ENCODE assay signal across 12 cellular contexts in genomic region chr2:218745559-218746469, GRCh38. TPM values are rescaled to one million over a fixed set of nuclear protein-coding genes. Genes with fewer than 3 reads are reported as not detected.
DNase-seq lines count a peak whose midpoint lies in the region; ATAC-seq, FAIRE-seq and TF ChIP-seq lines count a peak whose summit lies in the region.
"Had no signal": no experiment of that assay in that cellular context is flagged by ENCODE, and none has a peak within 500 bp of the region (broad histone marks: within the 10 kb centered on the region; RNA-seq: fewer than 3 reads in every experiment).

No MANE protein-coding gene starts in this region.

- no peak for DNase-seq in GM23338 (ENCODE audit: low spot score)
- peak; percentile 33 for DNase-seq in astrocyte (ENCODE audit: low read depth)
- DNase-seq in Right ventricle myocardium inferior (ENCODE audit: missing footprints): peak; percentile 87
- DNase-seq in prostate gland (ENCODE audit: low spot score): peak; percentile 87
- no peak for DNase-seq in colonic mucosa
- no peak for DNase-seq in HTR-8/SVneo (ENCODE audit: insufficient read length, low spot score)
- no peak for DNase-seq in gastrocnemius medialis
- DNase-seq in kidney glomerular epithelial cell (lab: John Stamatoyannopoulos, UW): no peak
- DNase-seq: activated B cell treated with CpG ODN at 0.5 μM for 24 hours; DMS79 treated with DMSO at 0.1 percent for 48 hours; effector CD4-positive, alpha-beta T cell; NCI-H69 had no signal

- H3K4me2 ChIP-seq in GM23338 (no peak overlapping the region), astrocyte (ENCODE audit: low read length) (no peak overlapping the region)

- H3K4me3 Mint-ChIP-seq in GM23338 (no peak overlapping the region), astrocyte (ENCODE audit: unreplicated experiment) (no peak overlapping the region)
- H3K4me3 Mint-ChIP-seq: activated B cell treated with CpG ODN at 0.5 μM for 24 hours had no signal

- no peak for TF ChIP-seq CTCF in GM23338 (conservative IDR thresholded peaks at IDR 0.05; ENCODE audit: low read depth in 2 of 2)
- no peak for TF ChIP-seq CTCF in astrocyte (IDR thresholded peaks at IDR 0.05; ENCODE audit: insufficient read depth, low read depth, low read length)
- no peak for TF ChIP-seq CTCF in prostate gland (IDR thresholded peaks at IDR 0.05)
- TF ChIP-seq CTCF in colonic mucosa (IDR thresholded peaks at IDR 0.05): no peak
- TF ChIP-seq CTCF in gastrocnemius medialis (IDR thresholded peaks at IDR 0.05 in 4 of 5, conservative IDR thresholded peaks at IDR 0.05 in 1 of 5): no peak

- intact Hi-C loops in Right ventricle myocardium inferior (cut with DNase I) (no loop called here), prostate gland (cut with DNase I) (no loop called here), colonic mucosa (cut with DNase I) (no loop called here), gastrocnemius medialis (cut with DNase I; ENCODE audit: low total_unique reads) (no loop called here)

- H3F3A ChIP-seq in GM23338 (replicated peaks; ENCODE audit: low read depth): no peaks in the 10 kb centered on the region

- H3K4me1 ChIP-seq in GM23338 (ENCODE audit: insufficient read depth): no peaks in the 10 kb centered on the region
- H3K4me1 ChIP-seq in astrocyte (ENCODE audit: insufficient read depth, low read length): peaks cover 8% of the 10 kb centered on the region
- H3K4me1 ChIP-seq in prostate gland (replicated peaks): no peaks in the 10 kb centered on the region
- no peaks in the 10 kb centered on the region for H3K4me1 ChIP-seq in colonic mucosa
- no peaks in the 10 kb centered on the region for H3K4me1 ChIP-seq in gastrocnemius medialis

- no peaks in the 10 kb centered on the region for H3K27me3 Mint-ChIP-seq in GM23338 (ENCODE audit: insufficient read depth, low read depth, poor library complexity)
- H3K27me3 Mint-ChIP-seq in astrocyte (ENCODE audit: low read depth, unreplicated experiment): no peaks in the 10 kb centered on the region
- H3K27me3 Mint-ChIP-seq: activated B cell treated with CpG ODN at 0.5 μM for 24 hours had no signal

- 57% methylated on average over 10 of the region's 10 CpGs for WGBS in prostate gland

- no peaks in the 10 kb centered on the region for H3K79me2 ChIP-seq in GM23338 (replicated peaks; ENCODE audit: insufficient read depth)
- H3K79me2 ChIP-seq in astrocyte (ENCODE audit: insufficient read depth, low read length): no peaks in the 10 kb centered on the region

- H3K4me3 ChIP-seq in GM23338: no peak overlapping the region
- H3K4me3 ChIP-seq in astrocyte (ENCODE audit: insufficient read depth, low read depth, low read length): no peak overlapping the region
- no peak overlapping the region for H3K4me3 ChIP-seq in prostate gland
- no peak overlapping the region for H3K4me3 ChIP-seq in colonic mucosa
- H3K4me3 ChIP-seq in gastrocnemius medialis: no peak overlapping the region

- FAIRE-seq in astrocyte (lab: Jason Lieb, UNC) (no peak), HTR-8/SVneo (lab: Jason Lieb, UNC) (no peak)

- ATAC-seq in GM23338 (no peak), Right ventricle myocardium inferior (peak; percentile 98), gastrocnemius medialis (no peak)

- H3K27ac Mint-ChIP-seq in GM23338 (peak overlapping the region; percentile 91), astrocyte (ENCODE audit: unreplicated experiment) (peak overlapping the region; percentile 43)
- H3K27ac Mint-ChIP-seq: activated B cell treated with CpG ODN at 0.5 μM for 24 hours had no signal

- in situ Hi-C loops in gastrocnemius medialis (cut with MboI; ENCODE audit: low sequenced_read_pairs in 4 of 4): no loop called here

- no peak overlapping the region for H2AFZ ChIP-seq in GM23338
- no peak overlapping the region for H2AFZ ChIP-seq in astrocyte (ENCODE audit: low read depth, low read length)

- H3K27ac ChIP-seq in GM23338 (ENCODE audit: low read depth) (no peak overlapping the region), astrocyte (ENCODE audit: low read depth, low read length) (no peak overlapping the region), prostate gland (peak overlapping the region; percentile 52 to 60), colonic mucosa (no peak overlapping the region), gastrocnemius medialis (no peak overlapping the region)

- H3K36me3 ChIP-seq in GM23338 (ENCODE audit: insufficient read depth): peaks cover 35% of the 10 kb centered on the region
- peaks cover 33% of the 10 kb centered on the region for H3K36me3 ChIP-seq in astrocyte (ENCODE audit: insufficient read depth, low read length)
- H3K36me3 ChIP-seq in prostate gland: peaks cover 4 to 6% of the 10 kb centered on the region in 2 donors
- no peaks in the 10 kb centered on the region for H3K36me3 ChIP-seq in colonic mucosa
- H3K36me3 ChIP-seq in gastrocnemius medialis: peaks cover 0 to 44% of the 10 kb centered on the region in 2 donors

- H3K27me3 ChIP-seq in GM23338 (ENCODE audit: insufficient read depth) (no peaks in the 10 kb centered on the region), astrocyte (ENCODE audit: insufficient read depth, low read length) (no peaks in the 10 kb centered on the region), prostate gland (replicated peaks; ENCODE audit: insufficient read depth) (no peaks in the 10 kb centered on the region), colonic mucosa (no peaks in the 10 kb centered on the region), gastrocnemius medialis (no peaks in the 10 kb centered on the region)

- H3K9me3 Mint-ChIP-seq in GM23338 (no peaks in the 10 kb centered on the region), astrocyte (ENCODE audit: unreplicated experiment) (no peaks in the 10 kb centered on the region)
- H3K9me3 Mint-ChIP-seq: activated B cell treated with CpG ODN at 0.5 μM for 24 hours had no signal

- H3K9ac ChIP-seq in astrocyte (ENCODE audit: low read length) (no peak overlapping the region), colonic mucosa (ENCODE audit: low read depth in 2 of 2, low read length in 2 of 2) (no peak overlapping the region)

- peaks cover 13% of the 10 kb centered on the region for H4K20me1 ChIP-seq in GM23338 (replicated peaks; ENCODE audit: insufficient read depth)
- H4K20me1 ChIP-seq in astrocyte (ENCODE audit: insufficient read depth, low read length): no peaks in the 10 kb centered on the region

- peaks cover 4% of the 10 kb centered on the region; the same call in 1 of the 3 replicates for H3K4me1 Mint-ChIP-seq in GM23338
- H3K4me1 Mint-ChIP-seq in astrocyte (ENCODE audit: low read depth, unreplicated experiment): peaks cover 12% of the 10 kb centered on the region
- H3K4me1 Mint-ChIP-seq: activated B cell treated with CpG ODN at 0.5 μM for 24 hours had no signal

- TF ChIP-seq POLR2A in prostate gland (IDR thresholded peaks at IDR 0.05) (no peak), gastrocnemius medialis (IDR thresholded peaks at IDR 0.05) (no peak)

- no peaks in the 10 kb centered on the region for H3K9me3 ChIP-seq in astrocyte (ENCODE audit: insufficient read depth, low read depth, low read length)
- no peaks in the 10 kb centered on the region for H3K9me3 ChIP-seq in prostate gland
- H3K9me3 ChIP-seq in colonic mucosa: no peaks in the 10 kb centered on the region
- H3K9me3 ChIP-seq in gastrocnemius medialis: no peaks in the 10 kb centered on the region

- H3K36me3 Mint-ChIP-seq in GM23338 (ENCODE audit: low read depth) (peaks cover 73% of the 10 kb centered on the region), astrocyte (ENCODE audit: low read depth, unreplicated experiment) (peaks cover 41% of the 10 kb centered on the region)

- no peaks in the 10 kb centered on the region for H3K9me2 ChIP-seq in GM23338 (ENCODE audit: insufficient read depth)

TF ChIP-seq in GM23338, 12 proteins besides CTCF, POLR2A, EP300 and RAD21:
- TF ChIP-seq, protein P1, sequence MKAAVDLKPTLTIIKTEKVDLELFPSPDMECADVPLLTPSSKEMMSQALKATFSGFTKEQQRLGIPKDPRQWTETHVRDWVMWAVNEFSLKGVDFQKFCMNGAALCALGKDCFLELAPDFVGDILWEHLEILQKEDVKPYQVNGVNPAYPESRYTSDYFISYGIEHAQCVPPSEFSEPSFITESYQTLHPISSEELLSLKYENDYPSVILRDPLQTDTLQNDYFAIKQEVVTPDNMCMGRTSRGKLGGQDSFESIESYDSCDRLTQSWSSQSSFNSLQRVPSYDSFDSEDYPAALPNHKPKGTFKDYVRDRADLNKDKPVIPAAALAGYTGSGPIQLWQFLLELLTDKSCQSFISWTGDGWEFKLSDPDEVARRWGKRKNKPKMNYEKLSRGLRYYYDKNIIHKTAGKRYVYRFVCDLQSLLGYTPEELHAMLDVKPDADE (IDR thresholded peaks at IDR 0.05): no peak
- no peak for TF ChIP-seq EZH2 (IDR thresholded peaks at IDR 0.05; ENCODE audit: low read depth, unreplicated experiment)
- TF ChIP-seq NANOG (IDR thresholded peaks at IDR 0.05; ENCODE audit: borderline replicate concordance): no peak

RNA-seq across cellular contexts. Expression of gene TTLL4, which starts 35.2 kb away (rescaled TPM):
- total RNA-seq in GM23338 (2014; rRNA removed; shearing (Covaris generic)): 77.8 and 86.9 TPM in 2 replicates
- 48.7 and 53.5 TPM in 2 replicates for polyA plus RNA-seq in GM23338 (2016; fragmentation: Nextera tagmentation; extraction: Ambion mirVana)
- 27.4 and 33.8 TPM in 2 replicates for total RNA-seq in astrocyte
- total RNA-seq in Right ventricle myocardium inferior: 8.4 TPM
- 10 to 100 TPM; 21.1 to 63.8 TPM for total RNA-seq in prostate gland
- 10 to 100 TPM; 27.5 to 36.7 TPM for total RNA-seq in colonic mucosa
- 10 to 100 TPM in 1 of 4 donors, 1 to 10 TPM in 3; 4.4 to 16.2 (median 6.4) TPM for total RNA-seq in gastrocnemius medialis

RNA-seq across cellular contexts. Expression of gene CYP27A1, which starts 36.1 kb away (rescaled TPM):
- total RNA-seq in GM23338 (2014; rRNA removed; shearing (Covaris generic)): 4.2 and 6.9 TPM in 2 replicates
- 2.0 and 2.2 TPM in 2 replicates for polyA plus RNA-seq in GM23338 (2016; fragmentation: Nextera tagmentation; extraction: Ambion mirVana)
- 3.9 and 4.3 TPM in 2 replicates for total RNA-seq in astrocyte
- 12.5 TPM for total RNA-seq in Right ventricle myocardium inferior
- total RNA-seq in prostate gland: 10 to 100 TPM; 97.7 to 98.3 TPM
- total RNA-seq in colonic mucosa: 10 to 100 TPM; 21.7 to 54.0 TPM
- 10 to 100 TPM; 17.9 to 56.3 (median 26.8) TPM for total RNA-seq in gastrocnemius medialis

Comparison
In these comparisons a context has a peak if more than half of its experiments do, and no peak if none do; other contexts are left out.
1. DNase-seq: peak in astrocyte (single experiment), Right ventricle myocardium inferior (single experiment) and prostate gland (single experiment); none in GM23338 (single experiment), colonic mucosa (single experiment), HTR-8/SVneo (single experiment), gastrocnemius medialis (0 of 2) and kidney glomerular epithelial cell (single experiment).
2. H3K27ac ChIP-seq: peak in prostate gland (2 of 2); none in GM23338 (single experiment), astrocyte (single experiment), colonic mucosa (single experiment) and gastrocnemius medialis (0 of 4).